14 cellular contexts compared by ENCODE assay signal in the genomic region with DNA sequence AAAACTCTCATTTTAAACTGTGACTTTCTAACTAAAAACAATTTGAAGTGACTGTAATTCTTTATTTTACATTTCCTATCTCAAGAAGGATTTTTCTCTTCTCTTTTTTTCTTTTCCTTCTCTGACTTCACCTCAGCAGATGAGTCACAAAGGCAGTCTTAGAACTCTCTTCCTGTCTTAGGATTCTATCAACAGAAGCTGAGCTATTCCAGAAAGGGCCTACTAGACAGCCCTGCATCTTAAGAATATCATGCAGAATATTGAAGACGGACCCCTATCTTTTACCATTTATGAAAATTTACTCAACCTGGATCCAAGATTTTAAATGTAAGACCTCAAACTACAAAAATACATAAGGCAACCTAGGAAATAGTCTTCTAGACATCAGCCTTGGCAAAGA.
A peak's percentile ranks its signal among the peaks of the same experiment; 100 is the strongest.
DNase-seq lines count a peak whose midpoint lies in the region; ATAC-seq and TF ChIP-seq lines count a peak whose summit lies in the region.
"Had no signal": no experiment of that assay in that cellular context is flagged by ENCODE, and none has a peak within 500 bp of the region (broad histone marks: within the 10 kb centered on the region; RNA-seq: fewer than 3 reads in every experiment).

No MANE protein-coding gene starts in this region.

- H3K9me3 ChIP-seq in PC-9 (ENCODE audit: insufficient read depth, low read depth) (0 out of 2 replicates have a peak, but pooled peaks cover 8% of the 10 kb centered on the region), osteoblast (ENCODE audit: low read depth, low read length) (no peaks in the 10 kb centered on the region)
- H3K9me3 ChIP-seq: esophagus squamous epithelium, sigmoid colon had no signal

- CTCF ChIA-PET in PC-9 (lab: Charles Lee) = interaction anchor here (0.6 kb wide), 1 partner anchor 402 kb away, joined by 8 read pairs; no protein-coding TSS in a partner anchor

- H3F3A ChIP-seq in PC-9 (ENCODE audit: insufficient read depth, low read depth) = peaks cover 6% of the 10 kb centered on the region; the same call in 1 of the 2 replicates

- H3K4me3 ChIP-seq in PC-9 (no peak overlapping the region), osteoblast (ENCODE audit: insufficient read depth, low read length) (no peak overlapping the region)
- H3K4me3 ChIP-seq: esophagus squamous epithelium, sigmoid colon had no signal

- H3K4me2 ChIP-seq in PC-9 = no peak overlapping the region
- H3K4me2 ChIP-seq in osteoblast (ENCODE audit: insufficient read depth, low read length) = peak overlapping the region; percentile 20

- ATAC-seq in HG03139 (IDR thresholded peaks at IDR 0.05; ENCODE audit: unreplicated experiment) = no peak
- no peak for ATAC-seq in GM21367 (IDR thresholded peaks at IDR 0.05; ENCODE audit: unreplicated experiment)

- H3K9me2 ChIP-seq in PC-9 (ENCODE audit: insufficient read depth) = no peaks in the 10 kb centered on the region

- H2AFZ ChIP-seq in PC-9 (no peak overlapping the region), osteoblast (ENCODE audit: low read length) (no peak overlapping the region)

- POLR2A ChIA-PET in PC-9 (lab: Charles Lee; ENCODE audit: unreplicated experiment) = no interaction called here

- H4K20me1 ChIP-seq in PC-9 (ENCODE audit: insufficient read depth) (no peaks in the 10 kb centered on the region), osteoblast (ENCODE audit: insufficient read depth, low read length) (no peaks in the 10 kb centered on the region)

- peak overlapping the region; percentile 47 for H3K27ac ChIP-seq in PC-9
- peak overlapping the region; percentile 46 for H3K27ac ChIP-seq in osteoblast (ENCODE audit: low read depth, low read length)
- H3K27ac ChIP-seq: esophagus squamous epithelium, sigmoid colon had no signal

- H3K79me2 ChIP-seq in PC-9 (ENCODE audit: low read depth) (no peaks in the 10 kb centered on the region), osteoblast (ENCODE audit: insufficient read depth, low read length) (no peaks in the 10 kb centered on the region)

- peak; percentile 21 for DNase-seq in GM04503 (ENCODE audit: low read depth)
- no peak for DNase-seq in PC-9
- DNase-seq in dermis blood vessel endothelial cell = peak; percentile 24
- peak; percentile 83 for DNase-seq in osteoblast (ENCODE audit: insufficient read length, low spot score, missing footprints)
- DNase-seq in germinal center (ENCODE audit: low spot score) = no peak
- no peak for DNase-seq in NCI-H2171 treated with DMSO at 0.1 percent for 48 hours (lab: John Stamatoyannopoulos, UW)
- DNase-seq: activated CD4-positive, alpha-beta memory T cell treated with anti-CD3 and anti-CD28 coated beads for 36 hours; activated gamma-delta T cell treated with Interleukin-2 at 50 U/mL for 16 hours; CD8-positive, alpha-beta memory T cell; esophagus squamous epithelium; NCI-H187; sigmoid colon had no signal

- no TSS peak for BruUV-seq in PC-9 (replicated peaks; lab: Mats Ljungman, UMichigan)

- no peaks in the 10 kb centered on the region for H3K27me3 ChIP-seq in PC-9 (ENCODE audit: insufficient read depth, low read depth)
- no peaks in the 10 kb centered on the region for H3K27me3 ChIP-seq in osteoblast (ENCODE audit: insufficient read depth, low read length)
- H3K27me3 ChIP-seq: esophagus squamous epithelium, sigmoid colon had no signal

- intact Hi-C loops in PC-9 (cut with micrococcal nuclease; ENCODE audit: unreplicated experiment) = loop anchor here (2.0 to 10.0 kb wide), 3 partner anchors 107 to 1150 kb away; a partner anchor contains a TSS

- H3K36me3 ChIP-seq in PC-9 (ENCODE audit: low read depth) = no peaks in the 10 kb centered on the region
- no peaks in the 10 kb centered on the region for H3K36me3 ChIP-seq in osteoblast (ENCODE audit: insufficient read depth, low read length)
- H3K36me3 ChIP-seq: esophagus squamous epithelium, sigmoid colon had no signal

- TF ChIP-seq CTCF in PC-9 (conservative IDR thresholded peaks at IDR 0.05) (no peak), osteoblast (IDR thresholded peaks at IDR 0.05; ENCODE audit: extremely low read depth, low read depth, low read length) (no peak)

- H3K4me1 ChIP-seq in PC-9 (replicated peaks; ENCODE audit: insufficient read depth) = peaks cover 10% of the 10 kb centered on the region
- peaks cover 12% of the 10 kb centered on the region for H3K4me1 ChIP-seq in osteoblast (ENCODE audit: insufficient read depth, low read length)
- H3K4me1 ChIP-seq: esophagus squamous epithelium had no signal

Comparison
In these comparisons a context has a peak if more than half of its experiments do, and no peak if none do; other contexts are left out.
1. DNase-seq: peak in GM04503 (single experiment), dermis blood vessel endothelial cell (single experiment) and osteoblast (single experiment); none in PC-9 (0 of 2), germinal center (single experiment) and NCI-H2171 treated with DMSO at 0.1 percent for 48 hours (single experiment).